In the genomic region with DNA sequence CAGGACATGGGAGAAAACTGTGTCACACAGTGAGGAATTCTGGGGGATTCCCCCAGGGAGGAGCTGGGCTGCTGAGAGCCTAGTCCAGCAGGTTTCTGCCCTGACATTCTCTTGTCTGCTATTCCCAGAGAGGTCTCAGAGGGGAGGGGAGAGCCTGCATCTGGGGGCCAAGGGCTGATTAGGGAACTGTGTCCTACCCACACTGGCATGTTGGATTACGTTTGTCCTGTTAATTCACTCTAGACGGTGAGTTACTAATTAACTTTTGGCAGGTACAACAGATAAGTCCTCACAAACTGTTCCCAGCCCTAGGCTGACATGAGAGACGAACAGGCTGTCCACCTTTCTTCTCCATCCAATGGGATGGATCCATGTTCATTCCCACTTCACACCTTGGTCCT, we compare ENCODE assay signal across 9 cellular contexts. TPM values are rescaled to one million over a fixed set of nuclear protein-coding genes. Genes with fewer than 3 reads are reported as not detected.
A peak's percentile ranks its signal among the peaks of the same experiment; 100 is the strongest.
DNase-seq lines count a peak whose midpoint lies in the region; ATAC-seq and TF ChIP-seq lines count a peak whose summit lies in the region.
"Had no signal": no experiment of that assay in that cellular context is flagged by ENCODE, and none has a peak within 500 bp of the region (broad histone marks: within the 10 kb centered on the region; RNA-seq: fewer than 3 reads in every experiment).

No MANE protein-coding gene starts in this region.

- H3K27me3 ChIP-seq in A673 (replicated peaks; ENCODE audit: insufficient read depth, low read depth, low read length, poor library complexity), result no peaks in the 10 kb centered on the region
- H3K27me3 ChIP-seq in Loucy (ENCODE audit: insufficient read depth, low read length, poor library complexity, severe bottlenecking), result no peaks in the 10 kb centered on the region
- no peaks in the 10 kb centered on the region for H3K27me3 ChIP-seq in duodenal mucosa (ENCODE audit: control insufficient read depth in 1 of 2, insufficient read depth in 2 of 2, low read length in 2 of 2)
- H3K27me3 ChIP-seq in osteoblast (ENCODE audit: insufficient read depth, low read length), result no peaks in the 10 kb centered on the region

- H3K4me3 ChIP-seq in A673 (ENCODE audit: low read depth, low read length, poor library complexity, severe bottlenecking) (no peak overlapping the region), Loucy (ENCODE audit: low read length, poor library complexity, severe bottlenecking) (no peak overlapping the region), duodenal mucosa (ENCODE audit: low read depth in 1 of 2, low read length in 2 of 2) (peak overlapping the region; percentile 12 to 20), osteoblast (ENCODE audit: insufficient read depth, low read length) (no peak overlapping the region)

- H3K4me2 ChIP-seq in Loucy (ENCODE audit: low read depth, low read length, poor library complexity, severe bottlenecking) (no peak overlapping the region), osteoblast (ENCODE audit: insufficient read depth, low read length) (no peak overlapping the region)

- no peaks in the 10 kb centered on the region for H3F3A ChIP-seq in Loucy (ENCODE audit: low read depth)

- POLR2A ChIA-PET in A673 (lab: Charles Lee; ENCODE audit: low non-redundant PET), result no interaction called here

- peaks cover 51% of the 10 kb centered on the region for H3K4me1 ChIP-seq in A673 (ENCODE audit: insufficient read depth, low read length, poor library complexity, severe bottlenecking)
- peaks cover 53% of the 10 kb centered on the region for H3K4me1 ChIP-seq in Loucy (ENCODE audit: insufficient read depth, low read length, poor library complexity, severe bottlenecking)
- H3K4me1 ChIP-seq in duodenal mucosa (ENCODE audit: control insufficient read depth in 1 of 2, insufficient read depth in 2 of 2, low read length in 2 of 2), result peaks cover 49 to 63% of the 10 kb centered on the region in 2 donors
- H3K4me1 ChIP-seq in osteoblast (ENCODE audit: insufficient read depth, low read length), result peaks cover 63% of the 10 kb centered on the region

- CTCF ChIA-PET in A673 (lab: Charles Lee), result interaction anchor here (1.0 kb wide), 1 partner anchor 172 kb away, joined by 3 read pairs; no protein-coding TSS in a partner anchor

- H3K79me2 ChIP-seq in Loucy (ENCODE audit: insufficient read depth, low read length) (peaks cover 45% of the 10 kb centered on the region), osteoblast (ENCODE audit: insufficient read depth, low read length) (peaks cover 30% of the 10 kb centered on the region)

- intact Hi-C loops in A673 (cut with micrococcal nuclease; ENCODE audit: unreplicated experiment), result loop anchor here (5.0 kb wide), 1 partner anchor 40 kb away; no protein-coding TSS in a partner anchor

- H3K9me2 ChIP-seq in Loucy (replicated peaks; ENCODE audit: low read depth, low read length), result no peaks in the 10 kb centered on the region

- TF ChIP-seq CTCF in A673 (conservative IDR thresholded peaks at IDR 0.05; ENCODE audit: low read depth, low read length) (no peak), Loucy (conservative IDR thresholded peaks at IDR 0.05; ENCODE audit: low read length) (no peak), osteoblast (IDR thresholded peaks at IDR 0.05; ENCODE audit: extremely low read depth, low read depth, low read length) (no peak)

- H3K9me3 ChIP-seq in A673 (ENCODE audit: low read depth, low read length, poor library complexity, severe bottlenecking) (no peaks in the 10 kb centered on the region), Loucy (ENCODE audit: insufficient read depth, low read depth, low read length) (no peaks in the 10 kb centered on the region), duodenal mucosa (ENCODE audit: control insufficient read depth in 1 of 2, low read length in 2 of 2) (no peaks in the 10 kb centered on the region), osteoblast (ENCODE audit: low read depth, low read length) (no peaks in the 10 kb centered on the region)

- DNase-seq in A673 (ENCODE audit: low spot score) (no peak), osteoblast (ENCODE audit: insufficient read length, low spot score, missing footprints) (no peak), DMS114 treated with DMSO at 0.1 percent for 48 hours (lab: John Stamatoyannopoulos, UW; ENCODE audit: unreplicated experiment) (no peak), MV-4-11 (lab: John Stamatoyannopoulos, UW) (no peak)
- DNase-seq: NCI-H774 had no signal

- no peak overlapping the region for H2AFZ ChIP-seq in Loucy (ENCODE audit: low read length)
- H2AFZ ChIP-seq in osteoblast (ENCODE audit: low read length), result no peak overlapping the region

- H3K36me3 ChIP-seq in A673 (ENCODE audit: insufficient read depth, low read length, poor library complexity, severe bottlenecking) (peaks cover 33% of the 10 kb centered on the region), Loucy (ENCODE audit: insufficient read depth, low read length) (peaks cover 53% of the 10 kb centered on the region), duodenal mucosa (ENCODE audit: control insufficient read depth in 1 of 2, insufficient read depth in 2 of 2, low read length in 2 of 2) (peaks cover 0 to 15% of the 10 kb centered on the region in 2 donors), osteoblast (ENCODE audit: insufficient read depth, low read length) (peaks cover 32% of the 10 kb centered on the region)

- no peak for ATAC-seq in HG03565 (IDR thresholded peaks at IDR 0.05; ENCODE audit: unreplicated experiment)
- no peak for ATAC-seq in activated CD4-positive, CD25-positive, alpha-beta regulatory T cell treated with anti-CD3 and anti-CD28 coated beads, Interleukin-2, amount 50 U/mL, for 24 hours

- H4K20me1 ChIP-seq in Loucy (ENCODE audit: insufficient read depth, low read length, poor library complexity, severe bottlenecking) (peaks cover 9% of the 10 kb centered on the region), osteoblast (ENCODE audit: insufficient read depth, low read length) (peaks cover 16% of the 10 kb centered on the region)

- no TSS peak for BruUV-seq in A673 (replicated peaks; lab: Mats Ljungman, UMichigan)

- H3K27ac ChIP-seq in A673 (ENCODE audit: low read depth, low read length, poor library complexity, severe bottlenecking), result peak overlapping the region; percentile 75
- peak overlapping the region; percentile 65 for H3K27ac ChIP-seq in duodenal mucosa (ENCODE audit: low read depth, low read length)
- peak overlapping the region; percentile 76 for H3K27ac ChIP-seq in osteoblast (ENCODE audit: low read depth, low read length)

- H3K9ac ChIP-seq in Loucy (ENCODE audit: low read depth, low read length, poor library complexity, severe bottlenecking) (peak overlapping the region; percentile 73), duodenal mucosa (ENCODE audit: low read depth in 1 of 2, low read length in 2 of 2) (peak overlapping the region; percentile 38 to 55)

RNA-seq across cellular contexts. Expression of a gene that starts 2.6 kb away (rescaled TPM):
- 133 and 138 TPM in 2 replicates for total RNA-seq in A673 (2021)
- total RNA-seq in osteoblast, result 29.2 and 30.8 TPM in 2 replicates

RNA-seq across cellular contexts. Expression of a gene that starts 29.2 kb away (rescaled TPM):
- total RNA-seq in A673 (2021) (22.1 and 25.4 TPM in 2 replicates), osteoblast (5.8 and 6.2 TPM in 2 replicates)

RNA-seq across cellular contexts. Expression of a gene that starts 40.5 kb away (rescaled TPM):
- total RNA-seq in A673 (2021) (not detected in 2 replicates), osteoblast (not detected in 2 replicates)

RNA-seq across cellular contexts. Expression of a gene that starts 43.3 kb away (rescaled TPM):
- 51.3 and 51.5 TPM in 2 replicates for total RNA-seq in A673 (2021)
- 8.0 and 9.1 TPM in 2 replicates for total RNA-seq in osteoblast

Comparison
In these comparisons a context has a peak if more than half of its experiments do, and no peak if none do; other contexts are left out.
1. H3K4me3 ChIP-seq: peak in duodenal mucosa (2 of 2); none in A673 (single experiment), Loucy (single experiment) and osteoblast (single experiment).
2. Peak in every context shown above with its lines, with median percentiles within 50 percentile points of each other: H3K27ac ChIP-seq.